Comparison of ENCODE assay signal across 25 cellular contexts in genomic region chrX:155061770-155062169, GRCh38.
"Had no signal": no experiment of that assay in that cellular context is flagged by ENCODE, and none has a peak within 500 bp of the region (broad histone marks: within the 10 kb centered on the region; RNA-seq: fewer than 3 reads in every experiment).

No MANE protein-coding gene starts in this region.

- DNase-seq: dorsolateral prefrontal cortex; effector CD4-positive, alpha-beta T cell; foreskin melanocyte; hypothalamus; immature natural killer cell; islet precursor cell; kidney glomerular epithelial cell; left colon; left ventricle myocardium inferior; lower lobe of right lung; naive thymus-derived CD8-positive, alpha-beta T cell; nephron progenitor cell; occipital lobe; ovary; posterior cingulate gyrus; psoas muscle; right lobe of liver; small intestine; stimulated activated CD4-positive, alpha-beta T cell treated with anti-CD3 and anti-CD28 coated beads, Interleukin-15, amount 100 ng/mL, for 24 hours; stimulated activated CD4-positive, alpha-beta T cell treated with anti-CD3 and anti-CD28 coated beads, Interleukin-2, amount 100 ng/mL, for 48 hours; stimulated activated naive B cell treated with anti-CD40 and anti-IgM and Interleukin-4, amounts not matched to agents 10 μg/mL and 1 μg/mL and 100 μg/mL, for 72 hours; stimulated activated naive CD8-positive, alpha-beta T cell treated with anti-CD3 and anti-CD28 coated beads, Interleukin-15, amount 100 ng/mL, for 72 hours; trophoblast cell had no signal

- H3K27ac ChIP-seq: dorsolateral prefrontal cortex, left ventricle myocardium inferior, lower lobe of right lung, ovary, psoas muscle, right lobe of liver, suprapubic skin, vagina had no signal

- FAIRE-seq: small intestine had no signal

- ATAC-seq: left colon; lower lobe of right lung; naive thymus-derived CD8-positive, alpha-beta T cell; psoas muscle; right lobe of liver; stimulated activated naive B cell treated with anti-CD40 and anti-IgM and Interleukin-4, amounts not matched to agents 10 μg/mL and 1 μg/mL and 100 μg/mL, for 72 hours; stimulated activated naive CD8-positive, alpha-beta T cell treated with anti-CD3 and anti-CD28 coated beads, Interleukin-15, amount 100 ng/mL, for 72 hours had no signal

- H3K27me3 ChIP-seq: ovary, suprapubic skin, vagina had no signal

- H3K9me3 ChIP-seq: left ventricle myocardium inferior, lower lobe of right lung, ovary, psoas muscle, right lobe of liver, suprapubic skin, vagina had no signal

- H3K4me3 Mint-ChIP-seq: immature natural killer cell; naive thymus-derived CD8-positive, alpha-beta T cell; nephron progenitor cell; stimulated activated naive B cell treated with anti-CD40 and anti-IgM and Interleukin-4, amounts not matched to agents 10 μg/mL and 1 μg/mL and 100 μg/mL, for 72 hours; stimulated activated naive CD8-positive, alpha-beta T cell treated with anti-CD3 and anti-CD28 coated beads, Interleukin-15, amount 100 ng/mL, for 72 hours had no signal

- H3K36me3 ChIP-seq: ovary, right lobe of liver, vagina had no signal

- H3K27ac Mint-ChIP-seq: immature natural killer cell; nephron progenitor cell; stimulated activated naive B cell treated with anti-CD40 and anti-IgM and Interleukin-4, amounts not matched to agents 10 μg/mL and 1 μg/mL and 100 μg/mL, for 72 hours; stimulated activated naive CD8-positive, alpha-beta T cell treated with anti-CD3 and anti-CD28 coated beads, Interleukin-15, amount 100 ng/mL, for 72 hours had no signal

- H3K4me3 ChIP-seq: dorsolateral prefrontal cortex, left ventricle myocardium inferior, lower lobe of right lung, ovary, psoas muscle, right lobe of liver, suprapubic skin, vagina had no signal

- H3K27me3 Mint-ChIP-seq: naive thymus-derived CD8-positive, alpha-beta T cell; stimulated activated naive B cell treated with anti-CD40 and anti-IgM and Interleukin-4, amounts not matched to agents 10 μg/mL and 1 μg/mL and 100 μg/mL, for 72 hours; stimulated activated naive CD8-positive, alpha-beta T cell treated with anti-CD3 and anti-CD28 coated beads, Interleukin-15, amount 100 ng/mL, for 72 hours had no signal

- H3K9me3 Mint-ChIP-seq: immature natural killer cell; naive thymus-derived CD8-positive, alpha-beta T cell; stimulated activated naive B cell treated with anti-CD40 and anti-IgM and Interleukin-4, amounts not matched to agents 10 μg/mL and 1 μg/mL and 100 μg/mL, for 72 hours; stimulated activated naive CD8-positive, alpha-beta T cell treated with anti-CD3 and anti-CD28 coated beads, Interleukin-15, amount 100 ng/mL, for 72 hours had no signal

- H3K4me1 ChIP-seq: lower lobe of right lung, psoas muscle, vagina had no signal
